1 cellular context compared by ENCODE assay signal in the genomic region with DNA sequence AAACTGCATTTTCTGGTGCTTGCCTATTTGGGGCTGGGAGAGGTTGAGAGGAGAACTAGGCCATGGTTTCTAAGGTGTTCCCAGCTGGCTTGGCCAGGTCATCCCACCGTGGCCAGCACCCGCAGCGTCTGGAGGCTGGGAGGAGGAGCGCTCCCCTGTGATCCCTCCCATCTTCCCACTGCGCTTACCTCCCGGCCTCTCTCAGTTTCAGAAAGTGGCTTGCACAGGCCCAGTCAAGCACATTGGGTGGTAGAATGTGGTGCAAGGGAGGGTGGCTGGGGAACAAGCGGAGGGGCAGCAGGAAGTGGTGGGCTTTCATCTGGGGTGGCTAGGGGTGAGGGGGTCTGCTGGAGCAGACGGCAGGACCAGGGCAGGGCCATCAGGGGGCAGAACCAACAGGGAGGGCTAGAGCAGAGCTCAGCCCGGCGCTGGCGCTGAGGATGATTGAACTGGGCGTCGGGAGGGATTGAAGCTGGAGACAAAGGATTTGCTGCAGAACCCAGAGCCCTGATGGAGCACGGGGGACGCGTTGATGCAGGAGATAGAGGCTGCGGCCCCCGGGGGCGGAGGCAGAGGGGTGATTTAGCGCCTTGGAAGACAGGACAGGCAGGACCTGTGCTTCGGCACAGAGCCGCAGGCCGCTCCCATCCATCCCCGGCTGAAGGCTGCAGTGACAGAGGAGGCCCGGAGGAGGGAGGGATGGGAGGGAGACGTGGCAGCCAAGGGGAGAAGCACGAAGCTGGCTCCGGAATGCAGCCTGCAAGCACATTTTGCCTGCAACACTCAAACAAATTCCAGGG.
TF ChIP-seq lines count a peak whose summit lies in the region.

No MANE protein-coding gene starts in this region.

TF ChIP-seq in HepG2, 621 proteins besides CTCF, POLR2A, EP300 and RAD21 (continued from another document):
- TF ChIP-seq, protein P1, sequence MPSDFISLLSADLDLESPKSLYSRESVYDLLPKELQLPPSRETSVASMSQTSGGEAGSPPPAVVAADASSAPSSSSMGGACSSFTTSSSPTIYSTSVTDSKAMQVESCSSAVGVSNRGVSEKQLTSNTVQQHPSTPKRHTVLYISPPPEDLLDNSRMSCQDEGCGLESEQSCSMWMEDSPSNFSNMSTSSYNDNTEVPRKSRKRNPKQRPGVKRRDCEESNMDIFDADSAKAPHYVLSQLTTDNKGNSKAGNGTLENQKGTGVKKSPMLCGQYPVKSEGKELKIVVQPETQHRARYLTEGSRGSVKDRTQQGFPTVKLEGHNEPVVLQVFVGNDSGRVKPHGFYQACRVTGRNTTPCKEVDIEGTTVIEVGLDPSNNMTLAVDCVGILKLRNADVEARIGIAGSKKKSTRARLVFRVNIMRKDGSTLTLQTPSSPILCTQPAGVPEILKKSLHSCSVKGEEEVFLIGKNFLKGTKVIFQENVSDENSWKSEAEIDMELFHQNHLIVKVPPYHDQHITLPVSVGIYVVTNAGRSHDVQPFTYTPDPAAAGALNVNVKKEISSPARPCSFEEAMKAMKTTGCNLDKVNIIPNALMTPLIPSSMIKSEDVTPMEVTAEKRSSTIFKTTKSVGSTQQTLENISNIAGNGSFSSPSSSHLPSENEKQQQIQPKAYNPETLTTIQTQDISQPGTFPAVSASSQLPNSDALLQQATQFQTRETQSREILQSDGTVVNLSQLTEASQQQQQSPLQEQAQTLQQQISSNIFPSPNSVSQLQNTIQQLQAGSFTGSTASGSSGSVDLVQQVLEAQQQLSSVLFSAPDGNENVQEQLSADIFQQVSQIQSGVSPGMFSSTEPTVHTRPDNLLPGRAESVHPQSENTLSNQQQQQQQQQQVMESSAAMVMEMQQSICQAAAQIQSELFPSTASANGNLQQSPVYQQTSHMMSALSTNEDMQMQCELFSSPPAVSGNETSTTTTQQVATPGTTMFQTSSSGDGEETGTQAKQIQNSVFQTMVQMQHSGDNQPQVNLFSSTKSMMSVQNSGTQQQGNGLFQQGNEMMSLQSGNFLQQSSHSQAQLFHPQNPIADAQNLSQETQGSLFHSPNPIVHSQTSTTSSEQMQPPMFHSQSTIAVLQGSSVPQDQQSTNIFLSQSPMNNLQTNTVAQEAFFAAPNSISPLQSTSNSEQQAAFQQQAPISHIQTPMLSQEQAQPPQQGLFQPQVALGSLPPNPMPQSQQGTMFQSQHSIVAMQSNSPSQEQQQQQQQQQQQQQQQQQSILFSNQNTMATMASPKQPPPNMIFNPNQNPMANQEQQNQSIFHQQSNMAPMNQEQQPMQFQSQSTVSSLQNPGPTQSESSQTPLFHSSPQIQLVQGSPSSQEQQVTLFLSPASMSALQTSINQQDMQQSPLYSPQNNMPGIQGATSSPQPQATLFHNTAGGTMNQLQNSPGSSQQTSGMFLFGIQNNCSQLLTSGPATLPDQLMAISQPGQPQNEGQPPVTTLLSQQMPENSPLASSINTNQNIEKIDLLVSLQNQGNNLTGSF (CRISPR knock-in tag; IDR thresholded peaks at IDR 0.05), result no peak
- TF ChIP-seq ZKSCAN1 (IDR thresholded peaks at IDR 0.05; ENCODE audit: low read length) (no peak), KMT2B (CRISPR knock-in tag; IDR thresholded peaks at IDR 0.05) (no peak), TBX2 (CRISPR knock-in tag; IDR thresholded peaks at IDR 0.05; ENCODE audit: borderline replicate concordance) (no peak), ZNF101 (CRISPR knock-in tag; IDR thresholded peaks at IDR 0.05; ENCODE audit: borderline replicate concordance, low read depth) (no peak), ZBTB8A (CRISPR knock-in tag; IDR thresholded peaks at IDR 0.05; ENCODE audit: borderline replicate concordance, low read depth) (no peak), ZNF264 (CRISPR knock-in tag; IDR thresholded peaks at IDR 0.05) (no peak), U2AF2 (IDR thresholded peaks at IDR 0.05; ENCODE audit: low read depth, low read length) (no peak), MIER3 (CRISPR knock-in tag; IDR thresholded peaks at IDR 0.05; ENCODE audit: borderline replicate concordance) (no peak), ZFP36L1 (CRISPR knock-in tag; IDR thresholded peaks at IDR 0.05) (no peak), NR2F1 (CRISPR knock-in tag; IDR thresholded peaks at IDR 0.05) (no peak)
- TF ChIP-seq, protein P2, sequence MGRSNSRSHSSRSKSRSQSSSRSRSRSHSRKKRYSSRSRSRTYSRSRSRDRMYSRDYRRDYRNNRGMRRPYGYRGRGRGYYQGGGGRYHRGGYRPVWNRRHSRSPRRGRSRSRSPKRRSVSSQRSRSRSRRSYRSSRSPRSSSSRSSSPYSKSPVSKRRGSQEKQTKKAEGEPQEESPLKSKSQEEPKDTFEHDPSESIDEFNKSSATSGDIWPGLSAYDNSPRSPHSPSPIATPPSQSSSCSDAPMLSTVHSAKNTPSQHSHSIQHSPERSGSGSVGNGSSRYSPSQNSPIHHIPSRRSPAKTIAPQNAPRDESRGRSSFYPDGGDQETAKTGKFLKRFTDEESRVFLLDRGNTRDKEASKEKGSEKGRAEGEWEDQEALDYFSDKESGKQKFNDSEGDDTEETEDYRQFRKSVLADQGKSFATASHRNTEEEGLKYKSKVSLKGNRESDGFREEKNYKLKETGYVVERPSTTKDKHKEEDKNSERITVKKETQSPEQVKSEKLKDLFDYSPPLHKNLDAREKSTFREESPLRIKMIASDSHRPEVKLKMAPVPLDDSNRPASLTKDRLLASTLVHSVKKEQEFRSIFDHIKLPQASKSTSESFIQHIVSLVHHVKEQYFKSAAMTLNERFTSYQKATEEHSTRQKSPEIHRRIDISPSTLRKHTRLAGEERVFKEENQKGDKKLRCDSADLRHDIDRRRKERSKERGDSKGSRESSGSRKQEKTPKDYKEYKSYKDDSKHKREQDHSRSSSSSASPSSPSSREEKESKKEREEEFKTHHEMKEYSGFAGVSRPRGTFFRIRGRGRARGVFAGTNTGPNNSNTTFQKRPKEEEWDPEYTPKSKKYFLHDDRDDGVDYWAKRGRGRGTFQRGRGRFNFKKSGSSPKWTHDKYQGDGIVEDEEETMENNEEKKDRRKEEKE (IDR thresholded peaks at IDR 0.05), result no peak
